Comparison of ENCODE assay signal across 16 cellular contexts in the genomic region with DNA sequence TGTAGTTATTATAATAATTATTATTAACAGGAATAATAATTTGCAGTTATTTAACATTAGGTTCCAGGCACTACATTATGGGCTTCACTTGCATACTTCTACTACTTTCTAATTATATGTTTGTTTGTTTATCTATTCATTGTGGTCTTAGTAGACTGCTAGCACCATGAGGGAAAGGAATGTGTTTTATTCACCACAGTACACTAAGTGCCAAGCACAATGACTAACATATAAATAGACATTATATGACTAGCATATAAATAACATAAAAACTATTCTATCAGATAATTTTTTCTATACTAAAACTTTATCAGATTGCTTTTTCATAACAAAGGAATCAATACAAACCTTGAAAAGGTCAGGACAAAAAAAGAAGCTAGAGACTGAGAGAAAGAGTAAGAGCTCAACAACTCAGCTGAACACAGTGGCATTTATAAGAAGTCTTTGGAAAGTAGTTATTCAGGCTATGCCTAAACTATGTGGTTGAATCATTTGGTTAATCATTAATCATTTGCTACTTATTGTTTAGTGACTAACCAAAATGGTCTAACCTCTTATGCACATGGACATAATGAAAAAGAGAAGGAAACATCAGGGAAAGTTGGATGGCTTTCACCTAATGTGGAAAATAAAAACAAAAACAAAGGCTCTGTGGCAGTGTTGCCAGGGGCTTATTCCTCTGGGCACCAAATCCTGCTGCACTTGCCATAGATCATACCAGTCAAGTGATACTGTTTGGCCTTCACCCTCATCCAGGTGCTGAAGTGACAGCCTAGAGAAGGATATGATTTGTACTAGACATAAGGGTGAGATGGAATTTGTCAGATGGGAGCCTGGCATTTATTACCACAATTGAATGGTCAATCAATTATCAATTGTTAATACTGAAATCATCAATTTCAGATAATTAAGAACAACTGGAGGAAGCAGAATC.
DNase-seq lines count a peak whose midpoint lies in the region; ATAC-seq, FAIRE-seq and TF ChIP-seq lines count a peak whose summit lies in the region.
"Had no signal": no experiment of that assay in that cellular context is flagged by ENCODE, and none has a peak within 500 bp of the region (broad histone marks: within the 10 kb centered on the region; RNA-seq: fewer than 3 reads in every experiment).

No MANE protein-coding gene starts in this region.

- no peak overlapping the region for H3K27ac Mint-ChIP-seq in activated CD4-positive, alpha-beta T cell treated with anti-CD3 and anti-CD28 coated beads, Interleukin-2, amount 10 ng/mL, durations not matched to agents 24 days and 14 days
- H3K27ac Mint-ChIP-seq: activated T-cell treated with anti-CD3 and anti-CD28 coated beads, Interleukin-2, amount 50 U/mL, for 24 hours; GM23338 had no signal

- ATAC-seq in HG03097 (IDR thresholded peaks at IDR 0.05; ENCODE audit: low FRiP score, unreplicated experiment): no peak
- ATAC-seq: GM23338 had no signal

- H3K4me3 Mint-ChIP-seq in activated CD4-positive, alpha-beta T cell treated with anti-CD3 and anti-CD28 coated beads, Interleukin-2, amount 10 ng/mL, durations not matched to agents 24 days and 14 days: no peak overlapping the region
- H3K4me3 Mint-ChIP-seq: activated T-cell treated with anti-CD3 and anti-CD28 coated beads, Interleukin-2, amount 50 U/mL, for 24 hours; GM23338 had no signal

- no peaks in the 10 kb centered on the region for H3K27me3 Mint-ChIP-seq in activated CD4-positive, alpha-beta T cell treated with anti-CD3 and anti-CD28 coated beads, Interleukin-2, amount 10 ng/mL, durations not matched to agents 24 days and 14 days
- H3K27me3 Mint-ChIP-seq: activated T-cell treated with anti-CD3 and anti-CD28 coated beads, Interleukin-2, amount 50 U/mL, for 24 hours had no signal

- no peaks in the 10 kb centered on the region for H3K27me3 ChIP-seq in bronchial epithelial cell (ENCODE audit: control insufficient read depth, insufficient read depth, low read length)
- H3K27me3 ChIP-seq: upper lobe of left lung had no signal

- no peaks in the 10 kb centered on the region for H3K36me3 ChIP-seq in bronchial epithelial cell (ENCODE audit: control insufficient read depth, insufficient read depth, low read length)
- H3K36me3 ChIP-seq: upper lobe of left lung had no signal

- no peak for FAIRE-seq in bronchial epithelial cell (lab: Jason Lieb, UNC)

- no peaks in the 10 kb centered on the region for H3K36me3 Mint-ChIP-seq in activated CD4-positive, alpha-beta T cell treated with anti-CD3 and anti-CD28 coated beads, Interleukin-2, amount 10 ng/mL, durations not matched to agents 24 days and 14 days (ENCODE audit: low read depth)

- DNase-seq in AG08395 (ENCODE audit: low spot score): peak; percentile 58
- peak; percentile 21 for DNase-seq in HK-2 (ENCODE audit: unreplicated experiment)
- DNase-seq in bronchial epithelial cell (ENCODE audit: low read depth): peak; percentile 79
- DNase-seq in kidney tubule cell (ENCODE audit: low spot score): peak; percentile 97
- DNase-seq in amygdala (lab: John Stamatoyannopoulos, UW): no peak
- DNase-seq in activated CD4-positive, alpha-beta T cell treated with anti-CD3 and anti-CD28 coated beads, Interleukin-2, amount 10 ng/mL, durations not matched to agents 24 days and 14 days: no peak
- DNase-seq in SKM-1 treated with dmso at 0.1 percent for 144 hours (lab: John Stamatoyannopoulos, UW; ENCODE audit: unreplicated experiment): no peak
- DNase-seq: activated CD4-positive, alpha-beta T cell treated with anti-CD3 and anti-CD28 coated beads, Interleukin-2, amount 50 U/mL, for 1 hour; activated T-cell treated with anti-CD3 and anti-CD28 coated beads, Interleukin-2, amount 50 U/mL, for 24 hours; AML-193; mesendoderm; NCI-H1105; NCI-H2171; upper lobe of left lung had no signal

- intact Hi-C loops in activated CD4-positive, alpha-beta T cell treated with anti-CD3 and anti-CD28 coated beads, Interleukin-2, amount 10 ng/mL, durations not matched to agents 24 days and 14 days (cut with micrococcal nuclease): no loop called here

- no peaks in the 10 kb centered on the region for H3K9me3 Mint-ChIP-seq in activated CD4-positive, alpha-beta T cell treated with anti-CD3 and anti-CD28 coated beads, Interleukin-2, amount 10 ng/mL, durations not matched to agents 24 days and 14 days
- H3K9me3 Mint-ChIP-seq: GM23338 had no signal

- no peaks in the 10 kb centered on the region for H3K4me1 Mint-ChIP-seq in activated CD4-positive, alpha-beta T cell treated with anti-CD3 and anti-CD28 coated beads, Interleukin-2, amount 10 ng/mL, durations not matched to agents 24 days and 14 days
- H3K4me1 Mint-ChIP-seq: GM23338 had no signal

- TF ChIP-seq CTCF in bronchial epithelial cell (IDR thresholded peaks at IDR 0.05; ENCODE audit: insufficient read depth, low read length, severe bottlenecking): no peak

- H3K4me3 ChIP-seq in bronchial epithelial cell (ENCODE audit: low read depth, low read length): no peak overlapping the region
- H3K4me3 ChIP-seq: GM23338, upper lobe of left lung had no signal

Comparison
In these comparisons a context has a peak if more than half of its experiments do, and no peak if none do; other contexts are left out.
1. DNase-seq: peak in AG08395 (single experiment), HK-2 (single experiment), bronchial epithelial cell (single experiment) and kidney tubule cell (single experiment); none in amygdala (0 of 56), activated CD4-positive, alpha-beta T cell treated with anti-CD3 and anti-CD28 coated beads, Interleukin-2, amount 10 ng/mL, durations not matched to agents 24 days and 14 days (single experiment) and SKM-1 treated with dmso at 0.1 percent for 144 hours (single experiment).